Comparison of ENCODE assay signal across 1 cellular context in the genomic region with DNA sequence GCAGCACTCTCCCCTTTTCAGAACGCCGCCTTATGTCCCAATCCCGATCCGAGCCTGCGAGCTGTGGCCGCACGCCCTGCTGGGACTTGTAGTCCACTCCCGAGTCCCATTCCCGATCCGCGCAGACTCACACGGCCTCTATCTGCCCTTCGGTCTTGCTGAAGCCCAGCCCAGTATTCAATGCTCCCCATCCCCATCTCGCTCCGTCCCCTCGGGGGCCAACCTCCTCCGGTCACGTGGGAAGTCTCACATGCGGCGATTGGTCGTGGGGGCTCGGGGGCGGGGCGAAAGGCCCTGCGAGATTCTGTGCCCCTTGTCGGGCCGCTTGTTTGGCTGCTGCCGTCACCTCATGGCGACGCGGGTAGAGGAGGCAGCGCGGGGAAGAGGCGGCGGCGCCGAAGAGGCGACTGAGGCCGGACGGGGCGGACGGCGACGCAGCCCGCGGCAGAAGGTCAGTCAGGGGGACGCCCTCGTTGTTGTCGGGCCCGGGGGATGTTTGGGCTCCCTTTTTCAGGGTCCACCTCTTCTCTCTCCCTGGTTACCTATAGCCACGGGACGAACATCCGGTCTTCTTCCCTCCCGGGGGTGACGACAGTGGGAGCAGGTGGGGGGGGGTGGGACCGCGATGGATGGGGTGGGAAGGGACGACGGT.
TF ChIP-seq lines count a peak whose summit lies in the region.

TXLNG (plus strand) TSS at position 328 of the 652 bp plus-strand sequence; CDS start at position 350, 22 bp downstream.

TF ChIP-seq in HepG2, 621 proteins besides CTCF, POLR2A, EP300 and RAD21 (continued from another document and continues in another):
- TF ChIP-seq USF2 (IDR thresholded peaks at IDR 0.05; ENCODE audit: low read depth, low read length) (peak; percentile 78), USF2 (CRISPR knock-in tag; IDR thresholded peaks at IDR 0.05; ENCODE audit: borderline replicate concordance) (peak; percentile 92; the same call in 1 of the 2 replicates), ZNF777 (CRISPR knock-in tag; IDR thresholded peaks at IDR 0.05) (peak; percentile 85), KMT2B (CRISPR knock-in tag; IDR thresholded peaks at IDR 0.05) (peak; percentile 48), SALL1 (CRISPR knock-in tag; IDR thresholded peaks at IDR 0.05) (peak; percentile 37; the same call in 1 of the 2 replicates), REST (IDR thresholded peaks at IDR 0.05; ENCODE audit: borderline replicate concordance in 1 of 2, low read depth in 1 of 2, low read length in 2 of 2) (peak in 1 of 2 experiments; percentile 10; a peak in 1 of 4 replicates), POLR2G (IDR thresholded peaks at IDR 0.05; ENCODE audit: low read depth, low read length) (peak; percentile 87), FOXK2 (IDR thresholded peaks at IDR 0.05) (0 out of 2 replicates have a peak, but pooled peaks have one; percentile 34), MYC (CRISPR knock-in tag; IDR thresholded peaks at IDR 0.05; ENCODE audit: borderline replicate concordance) (peak; percentile 69; the same call in 1 of the 2 replicates), BCL6 (CRISPR knock-in tag; IDR thresholded peaks at IDR 0.05) (no peak), MAF1 (CRISPR knock-in tag; IDR thresholded peaks at IDR 0.05; ENCODE audit: borderline replicate concordance) (no peak), POLR2AphosphoS5 (IDR thresholded peaks at IDR 0.05; ENCODE audit: low read depth, low read length) (peak; percentile 75), SMC3 (IDR thresholded peaks at IDR 0.05; ENCODE audit: low read length) (no peak), ZFAT (CRISPR knock-in tag; conservative IDR thresholded peaks at IDR 0.05) (no peak), CEBPG (CRISPR knock-in tag; IDR thresholded peaks at IDR 0.05) (peak; percentile 62), ZNF331 (CRISPR knock-in tag; IDR thresholded peaks at IDR 0.05) (peak; percentile 19; the same call in 1 of the 2 replicates), HNRNPLL (IDR thresholded peaks at IDR 0.05; ENCODE audit: low read depth, low read length, poor library complexity, severe bottlenecking) (peak; percentile 39), HCFC1 (IDR thresholded peaks at IDR 0.05; ENCODE audit: low read depth, low read length) (peak; percentile 79), ZBTB38 (CRISPR knock-in tag; IDR thresholded peaks at IDR 0.05) (no peak), NFKB2 (CRISPR knock-in tag; IDR thresholded peaks at IDR 0.05; ENCODE audit: borderline replicate concordance) (peak; percentile 30; the same call in 1 of the 2 replicates), THAP9 (CRISPR knock-in tag; IDR thresholded peaks at IDR 0.05; ENCODE audit: borderline replicate concordance) (peak; percentile 82), FOSL1 (CRISPR knock-in tag; IDR thresholded peaks at IDR 0.05; ENCODE audit: borderline replicate concordance) (no peak), MEF2D (CRISPR knock-in tag; IDR thresholded peaks at IDR 0.05) (no peak), HNF1B (CRISPR knock-in tag; IDR thresholded peaks at IDR 0.05) (peak; percentile 68), NPAS2 (CRISPR knock-in tag; IDR thresholded peaks at IDR 0.05; ENCODE audit: borderline replicate concordance) (no peak), PHF20 (CRISPR knock-in tag; IDR thresholded peaks at IDR 0.05) (no peak; the same call in 1 of the 2 replicates), KDM6A (CRISPR knock-in tag; IDR thresholded peaks at IDR 0.05; ENCODE audit: low read depth) (no peak), DMAP1 (CRISPR knock-in tag; IDR thresholded peaks at IDR 0.05) (0 out of 2 replicates have a peak, but pooled peaks have one; percentile 15), GABPB1 (CRISPR knock-in tag; IDR thresholded peaks at IDR 0.05) (peak; percentile 88)
- TF ChIP-seq, protein P1, sequence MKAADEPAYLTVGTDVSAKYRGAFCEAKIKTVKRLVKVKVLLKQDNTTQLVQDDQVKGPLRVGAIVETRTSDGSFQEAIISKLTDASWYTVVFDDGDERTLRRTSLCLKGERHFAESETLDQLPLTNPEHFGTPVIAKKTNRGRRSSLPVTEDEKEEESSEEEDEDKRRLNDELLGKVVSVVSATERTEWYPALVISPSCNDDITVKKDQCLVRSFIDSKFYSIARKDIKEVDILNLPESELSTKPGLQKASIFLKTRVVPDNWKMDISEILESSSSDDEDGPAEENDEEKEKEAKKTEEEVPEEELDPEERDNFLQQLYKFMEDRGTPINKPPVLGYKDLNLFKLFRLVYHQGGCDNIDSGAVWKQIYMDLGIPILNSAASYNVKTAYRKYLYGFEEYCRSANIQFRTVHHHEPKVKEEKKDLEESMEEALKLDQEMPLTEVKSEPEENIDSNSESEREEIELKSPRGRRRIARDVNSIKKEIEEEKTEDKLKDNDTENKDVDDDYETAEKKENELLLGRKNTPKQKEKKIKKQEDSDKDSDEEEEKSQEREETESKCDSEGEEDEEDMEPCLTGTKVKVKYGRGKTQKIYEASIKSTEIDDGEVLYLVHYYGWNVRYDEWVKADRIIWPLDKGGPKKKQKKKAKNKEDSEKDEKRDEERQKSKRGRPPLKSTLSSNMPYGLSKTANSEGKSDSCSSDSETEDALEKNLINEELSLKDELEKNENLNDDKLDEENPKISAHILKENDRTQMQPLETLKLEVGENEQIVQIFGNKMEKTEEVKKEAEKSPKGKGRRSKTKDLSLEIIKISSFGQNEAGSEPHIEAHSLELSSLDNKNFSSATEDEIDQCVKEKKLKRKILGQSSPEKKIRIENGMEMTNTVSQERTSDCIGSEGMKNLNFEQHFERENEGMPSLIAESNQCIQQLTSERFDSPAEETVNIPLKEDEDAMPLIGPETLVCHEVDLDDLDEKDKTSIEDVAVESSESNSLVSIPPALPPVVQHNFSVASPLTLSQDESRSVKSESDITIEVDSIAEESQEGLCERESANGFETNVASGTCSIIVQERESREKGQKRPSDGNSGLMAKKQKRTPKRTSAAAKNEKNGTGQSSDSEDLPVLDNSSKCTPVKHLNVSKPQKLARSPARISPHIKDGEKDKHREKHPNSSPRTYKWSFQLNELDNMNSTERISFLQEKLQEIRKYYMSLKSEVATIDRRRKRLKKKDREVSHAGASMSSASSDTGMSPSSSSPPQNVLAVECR (CRISPR knock-in tag; IDR thresholded peaks at IDR 0.05; ENCODE audit: borderline replicate concordance) = peak; percentile 61; the same call in 1 of the 2 replicates
- TF ChIP-seq, protein P2, sequence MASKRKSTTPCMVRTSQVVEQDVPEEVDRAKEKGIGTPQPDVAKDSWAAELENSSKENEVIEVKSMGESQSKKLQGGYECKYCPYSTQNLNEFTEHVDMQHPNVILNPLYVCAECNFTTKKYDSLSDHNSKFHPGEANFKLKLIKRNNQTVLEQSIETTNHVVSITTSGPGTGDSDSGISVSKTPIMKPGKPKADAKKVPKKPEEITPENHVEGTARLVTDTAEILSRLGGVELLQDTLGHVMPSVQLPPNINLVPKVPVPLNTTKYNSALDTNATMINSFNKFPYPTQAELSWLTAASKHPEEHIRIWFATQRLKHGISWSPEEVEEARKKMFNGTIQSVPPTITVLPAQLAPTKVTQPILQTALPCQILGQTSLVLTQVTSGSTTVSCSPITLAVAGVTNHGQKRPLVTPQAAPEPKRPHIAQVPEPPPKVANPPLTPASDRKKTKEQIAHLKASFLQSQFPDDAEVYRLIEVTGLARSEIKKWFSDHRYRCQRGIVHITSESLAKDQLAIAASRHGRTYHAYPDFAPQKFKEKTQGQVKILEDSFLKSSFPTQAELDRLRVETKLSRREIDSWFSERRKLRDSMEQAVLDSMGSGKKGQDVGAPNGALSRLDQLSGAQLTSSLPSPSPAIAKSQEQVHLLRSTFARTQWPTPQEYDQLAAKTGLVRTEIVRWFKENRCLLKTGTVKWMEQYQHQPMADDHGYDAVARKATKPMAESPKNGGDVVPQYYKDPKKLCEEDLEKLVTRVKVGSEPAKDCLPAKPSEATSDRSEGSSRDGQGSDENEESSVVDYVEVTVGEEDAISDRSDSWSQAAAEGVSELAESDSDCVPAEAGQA (IDR thresholded peaks at IDR 0.05; ENCODE audit: low read depth) = 0 out of 2 replicates have a peak, but pooled peaks have one; percentile 39
- TF ChIP-seq, protein P2 (CRISPR knock-in tag; IDR thresholded peaks at IDR 0.05; ENCODE audit: borderline replicate concordance) = no peak
